In the genomic region with DNA sequence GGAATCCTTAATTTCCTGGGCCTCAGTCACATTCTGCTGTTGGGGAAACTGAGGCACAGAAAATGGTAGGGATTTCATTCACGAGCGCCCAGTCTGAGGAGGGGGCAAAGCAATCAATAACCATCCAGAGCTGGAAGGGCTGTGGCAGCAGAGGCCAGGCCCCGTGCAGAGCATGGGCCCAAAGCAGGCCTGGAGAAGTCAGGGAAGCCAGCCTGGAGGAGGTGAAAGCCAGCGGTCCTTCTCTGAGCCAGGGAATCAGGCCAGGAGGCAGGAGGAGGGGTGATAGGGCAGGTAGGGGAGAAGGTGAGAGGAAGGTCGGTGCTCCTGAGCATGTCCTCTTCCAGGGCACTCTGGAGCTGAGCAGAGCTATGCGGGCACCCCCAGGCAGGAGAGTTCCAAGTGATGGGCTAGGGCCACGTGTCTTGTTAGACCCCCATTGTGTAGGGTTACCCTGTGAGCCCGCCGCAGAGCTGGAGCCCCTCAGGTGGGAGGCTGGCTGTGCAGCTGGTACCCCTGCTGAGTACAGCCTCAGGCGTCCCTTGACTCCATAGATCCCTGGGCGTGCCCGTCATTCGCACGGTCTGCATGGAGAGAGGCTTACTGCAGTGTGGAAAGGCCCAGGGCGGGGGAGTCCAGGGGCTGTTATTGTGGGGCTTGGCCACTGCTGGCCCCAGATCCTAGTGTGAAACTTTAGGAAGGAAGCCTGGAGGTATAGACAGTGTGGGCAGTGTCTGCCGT, we compare ENCODE assay signal across 2 cellular contexts.
TF ChIP-seq lines count a peak whose summit lies in the region.

No MANE protein-coding gene starts in this region.

TF ChIP-seq in A549, 52 proteins besides CTCF, POLR2A, EP300 and RAD21:
- TF ChIP-seq PHF8 (IDR thresholded peaks at IDR 0.05; ENCODE audit: borderline replicate concordance, low read depth) (no peak), HOXA7 (CRISPR knock-in tag; IDR thresholded peaks at IDR 0.05) (0 out of 2 replicates have a peak, but pooled peaks have one; percentile 32), ZFP36 (IDR thresholded peaks at IDR 0.05; ENCODE audit: borderline replicate concordance, partially characterized antibody) (peak; percentile 96), HOXB13 (CRISPR knock-in tag; IDR thresholded peaks at IDR 0.05; ENCODE audit: low read depth) (no peak), POLR2AphosphoS2 (conservative IDR thresholded peaks at IDR 0.05; ENCODE audit: low read length) (no peak)
TF ChIP-seq in A549: peak in this region for 2.

TF ChIP-seq in H1, 55 proteins besides CTCF, POLR2A, EP300 and RAD21:
- no peak for TF ChIP-seq NANOG (IDR thresholded peaks at IDR 0.05; ENCODE audit: insufficient read depth, low read depth, low read length, poor library complexity, severe bottlenecking)
- TF ChIP-seq SIN3A (conservative IDR thresholded peaks at IDR 0.05 in 1 of 2, IDR thresholded peaks at IDR 0.05 in 1 of 2; ENCODE audit: low read depth in 1 of 2, low read length in 2 of 2): no peak
- no peak for TF ChIP-seq SIX5 (IDR thresholded peaks at IDR 0.05; ENCODE audit: low read depth, low read length)
